Comparison of ENCODE assay signal across 22 cellular contexts in genomic region chr19:6074709-6075403, GRCh38. TPM values are rescaled to one million over a fixed set of nuclear protein-coding genes. Genes with fewer than 3 reads are reported as not detected.
DNase-seq lines count a peak whose midpoint lies in the region; ATAC-seq and TF ChIP-seq lines count a peak whose summit lies in the region.
"Had no signal": no experiment of that assay in that cellular context is flagged by ENCODE, and none has a peak within 500 bp of the region (broad histone marks: within the 10 kb centered on the region; RNA-seq: fewer than 3 reads in every experiment).

No MANE protein-coding gene starts in this region.

- no peak overlapping the region for H3K4me2 ChIP-seq in mesenchymal stem cell (ENCODE audit: low read length, poor library complexity, severe bottlenecking)
- H3K4me2 ChIP-seq: A549, hepatocyte had no signal

- in situ Hi-C loops in HAP-1 (cut with MboI; ENCODE audit: low sequenced_read_pairs) = no loop called here

- no peak overlapping the region for H3K18ac ChIP-seq in mesenchymal stem cell (ENCODE audit: low read depth in 1 of 2, low read length in 2 of 2)

- peak overlapping the region; percentile 25 for H4K91ac ChIP-seq in mesenchymal stem cell (ENCODE audit: low read length)

- H3K36me3 ChIP-seq in right atrium auricular region (no peaks in the 10 kb centered on the region), mesenchymal stem cell (ENCODE audit: control insufficient read depth in 1 of 2, insufficient read depth in 2 of 2, low read depth in 1 of 2, low read length in 2 of 2) (no peaks in the 10 kb centered on the region), skeletal muscle tissue (ENCODE audit: control insufficient read depth in 3 of 3, insufficient read depth in 3 of 3, low read length in 3 of 3) (no peaks in the 10 kb centered on the region), HAP-1 (replicated peaks) (no peaks in the 10 kb centered on the region)
- H3K36me3 ChIP-seq: adrenal gland; BLaER1 treated with 17β-estradiol and CSF1 and Interleukin-3, amounts not matched to agents 10 nM and 100 nM had no signal

- ATAC-seq in left ventricle myocardium superior = no peak
- no peak for ATAC-seq in HG03521 (IDR thresholded peaks at IDR 0.05; ENCODE audit: unreplicated experiment)
- ATAC-seq: activated CD8-positive, alpha-beta memory T cell treated with anti-CD3 and anti-CD28 coated beads, Interleukin-2, amount 10 ng/mL, durations not matched to agents 7 days and 5 days; effector memory CD8-positive, alpha-beta T cell; Panc1 had no signal

- H3K4me3 ChIP-seq in right atrium auricular region (no peak overlapping the region), mesenchymal stem cell (ENCODE audit: insufficient read depth in 1 of 2, low read depth in 1 of 2, low read length in 2 of 2) (no peak overlapping the region), skeletal muscle tissue (ENCODE audit: low read length in 3 of 3) (no peak overlapping the region), HAP-1 (no peak overlapping the region)
- H3K4me3 ChIP-seq: A549; adrenal gland; BLaER1 treated with 17β-estradiol and CSF1 and Interleukin-3, amounts not matched to agents 10 nM and 100 nM; hepatocyte; SK-N-MC had no signal

- TF ChIP-seq CTCF in right atrium auricular region (IDR thresholded peaks at IDR 0.05) = no peak

- H3K27me3 ChIP-seq in right atrium auricular region (no peaks in the 10 kb centered on the region), mesenchymal stem cell (ENCODE audit: control insufficient read depth in 1 of 2, insufficient read depth in 1 of 2, low read length in 2 of 2) (no peaks in the 10 kb centered on the region), skeletal muscle tissue (ENCODE audit: control insufficient read depth in 3 of 3, insufficient read depth in 3 of 3, low read length in 3 of 3) (peaks cover 0 to 4% (median 0%) of the 10 kb centered on the region in 3 donors), HAP-1 (ENCODE audit: low read depth) (no peaks in the 10 kb centered on the region)
- H3K27me3 ChIP-seq: adrenal gland; BLaER1 treated with 17β-estradiol and CSF1 and Interleukin-3, amounts not matched to agents 10 nM and 100 nM; hepatocyte had no signal

- H3K14ac ChIP-seq in mesenchymal stem cell (ENCODE audit: low read length in 2 of 2) = peak overlapping the region in 1 of 2 experiments; percentile 59

- no peak overlapping the region for H4K8ac ChIP-seq in mesenchymal stem cell (ENCODE audit: low read length)

- no peak overlapping the region for H3K23ac ChIP-seq in mesenchymal stem cell (ENCODE audit: low read length in 2 of 2)

- intact Hi-C loops in left ventricle myocardium superior (cut with micrococcal nuclease) = no loop called here

- H2BK120ac ChIP-seq in mesenchymal stem cell (ENCODE audit: low read depth, low read length) = no peak overlapping the region

- 92% methylated on average over 4 of the region's 7 CpGs for WGBS in mesenchymal stem cell

- no peak overlapping the region for H3K4ac ChIP-seq in mesenchymal stem cell (ENCODE audit: low read depth in 1 of 2, low read length in 2 of 2)

- H2AK5ac ChIP-seq in mesenchymal stem cell (ENCODE audit: low read length, severe bottlenecking) = peak overlapping the region; percentile 47

- H3K9me3 ChIP-seq in right atrium auricular region (no peaks in the 10 kb centered on the region), mesenchymal stem cell (ENCODE audit: control insufficient read depth, low read length) (no peaks in the 10 kb centered on the region), skeletal muscle tissue (ENCODE audit: control insufficient read depth in 3 of 3, low read length in 3 of 3) (no peaks in the 10 kb centered on the region), HAP-1 (no peaks in the 10 kb centered on the region)
- H3K9me3 ChIP-seq: A549; adrenal gland; BLaER1 treated with 17β-estradiol and CSF1 and Interleukin-3, amounts not matched to agents 10 nM and 100 nM had no signal

- peak overlapping the region in 1 of 2 donors; percentile 65 for H3K27ac ChIP-seq in right atrium auricular region
- no peak overlapping the region for H3K27ac ChIP-seq in mesenchymal stem cell (ENCODE audit: low read length, poor library complexity, severe bottlenecking)
- H3K27ac ChIP-seq in skeletal muscle tissue (ENCODE audit: low read depth, low read length) = peak overlapping the region; percentile 25
- H3K27ac ChIP-seq: adrenal gland; BLaER1 treated with 17β-estradiol and CSF1 and Interleukin-3, amounts not matched to agents 10 nM and 100 nM; hepatocyte; SK-N-MC had no signal

- H2BK12ac ChIP-seq in mesenchymal stem cell (ENCODE audit: low read length in 2 of 2) = no peak overlapping the region

- DNase-seq in right atrium auricular region (ENCODE audit: low spot score) (peak; percentile 54), left ventricle myocardium superior (no peak), mesenchymal stem cell (no peak), HAP-1 (ENCODE audit: low spot score in 2 of 2) (no peak), SKM-1 treated with dmso at 0.1 percent for 144 hours (lab: John Stamatoyannopoulos, UW; ENCODE audit: unreplicated experiment) (no peak)
- DNase-seq in effector CD8-positive, alpha-beta T cell (lab: John Stamatoyannopoulos, UW) = no peak
- DNase-seq: activated CD4-positive, CD25-positive, alpha-beta regulatory T cell treated with anti-CD3 and anti-CD28 coated beads, Interleukin-2, amount 50 U/mL, for 72 hours; activated CD8-positive, alpha-beta memory T cell treated with anti-CD3 and anti-CD28 coated beads, Interleukin-2, amount 10 ng/mL, durations not matched to agents 7 days and 5 days; DMS 273 treated with DMSO at 0.1 percent for 48 hours; effector memory CD8-positive, alpha-beta T cell; NCI-H1417; nucleus accumbens; stimulated activated CD4-positive, alpha-beta T cell treated with anti-CD3 and anti-CD28 coated beads, Interleukin-2, amount 100 ng/mL, for 24 hours; T1000 had no signal

- H3K4me1 ChIP-seq in right atrium auricular region = peaks cover 0 to 34% of the 10 kb centered on the region in 2 donors
- H3K4me1 ChIP-seq in mesenchymal stem cell (ENCODE audit: control insufficient read depth, insufficient read depth, low read depth, low read length) = peaks cover 13% of the 10 kb centered on the region
- peaks cover 8 to 16% (median 10%) of the 10 kb centered on the region in 3 donors for H3K4me1 ChIP-seq in skeletal muscle tissue (ENCODE audit: control insufficient read depth in 3 of 3, insufficient read depth in 3 of 3, low read length in 3 of 3)
- no peaks in the 10 kb centered on the region for H3K4me1 ChIP-seq in HAP-1

- H3K79me1 ChIP-seq in mesenchymal stem cell (replicated peaks; ENCODE audit: low read length, poor library complexity, severe bottlenecking) = peaks cover 3% of the 10 kb centered on the region

- peak overlapping the region; percentile 93 for H3K9ac ChIP-seq in mesenchymal stem cell (ENCODE audit: low read length)
- H3K9ac ChIP-seq in skeletal muscle tissue (ENCODE audit: low read depth in 1 of 3, low read length in 3 of 3) = no peak overlapping the region
- H3K9ac ChIP-seq: BLaER1 treated with 17β-estradiol and CSF1 and Interleukin-3, amounts not matched to agents 10 nM and 100 nM had no signal

- no peak overlapping the region for H2AFZ ChIP-seq in mesenchymal stem cell (ENCODE audit: low read depth, low read length)
- H2AFZ ChIP-seq: hepatocyte had no signal

- H2BK5ac ChIP-seq in mesenchymal stem cell (ENCODE audit: low read depth, low read length, poor library complexity, severe bottlenecking) = no peak overlapping the region

- peak overlapping the region; percentile 26 for H2BK15ac ChIP-seq in mesenchymal stem cell (ENCODE audit: low read depth, poor library complexity, severe bottlenecking)

RNA-seq across cellular contexts. Expression of gene RFX2, which starts 35.4 kb away (rescaled TPM):
- total RNA-seq in right atrium auricular region = 10 to 100 TPM; 12.7 to 16.1 TPM
- total RNA-seq in left ventricle myocardium superior = 4.8 TPM
- polyA plus RNA-seq in mesenchymal stem cell (2013, experiment 1 of 2) = 3.2 TPM
- polyA plus RNA-seq in mesenchymal stem cell (2013, experiment 2 of 2) = 2.9 TPM
- 5.2 TPM for total RNA-seq in skeletal muscle tissue
